In genomic region chr2:176669398-176670174, GRCh38 we compare ENCODE assay signal across 1 cellular context.
TF ChIP-seq lines count a peak whose summit lies in the region.

No MANE protein-coding gene starts in this region.

TF ChIP-seq in GM23338, 12 proteins besides CTCF, POLR2A, EP300 and RAD21 (continued from another document):
- no peak for TF ChIP-seq REST (IDR thresholded peaks at IDR 0.05; ENCODE audit: unreplicated experiment)
